ENCODE assay signal across 1 cellular context in the genomic region with DNA sequence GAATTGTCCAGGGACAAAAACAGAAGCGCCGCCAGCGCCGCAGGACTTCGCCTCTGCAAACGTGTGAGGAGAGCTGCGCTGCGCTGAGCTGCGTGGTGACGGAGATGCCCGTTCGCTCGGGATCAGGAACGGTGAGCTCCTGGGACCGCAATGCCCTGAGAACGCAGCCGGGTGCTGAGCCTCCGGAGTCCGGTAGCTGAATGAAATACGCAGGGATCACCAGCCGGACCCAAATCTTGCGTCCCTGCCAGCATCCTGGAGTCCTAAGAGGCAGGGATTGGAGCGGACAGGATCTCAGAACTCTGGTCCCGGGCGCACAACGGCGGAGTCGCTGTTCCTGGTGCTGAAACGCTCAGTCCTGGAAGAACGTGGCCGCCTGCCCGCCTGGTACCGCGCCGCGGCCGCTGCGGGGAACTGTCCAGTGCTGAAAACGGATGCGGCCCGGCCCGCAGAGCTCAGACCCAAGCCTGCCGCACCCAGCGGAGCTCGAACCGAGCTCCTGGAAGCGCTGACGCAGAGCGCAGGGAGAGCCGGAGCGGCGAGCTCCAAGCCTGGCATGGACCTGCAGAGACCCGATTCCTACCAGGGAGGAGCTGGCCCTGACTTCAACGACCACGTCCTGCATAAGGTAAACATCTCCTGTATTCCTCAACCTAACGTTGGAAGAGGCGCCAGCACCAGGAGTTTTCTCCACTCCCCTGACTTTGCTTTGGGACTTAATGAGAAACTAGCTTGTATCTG.
A peak's percentile ranks its signal among the peaks of the same experiment; 100 is the strongest.
TF ChIP-seq lines count a peak whose summit lies in the region.

No MANE protein-coding gene starts in this region.

TF ChIP-seq in HepG2, 621 proteins besides CTCF, POLR2A, EP300 and RAD21 (continued from another document and continues in another):
- TF ChIP-seq, protein P1, sequence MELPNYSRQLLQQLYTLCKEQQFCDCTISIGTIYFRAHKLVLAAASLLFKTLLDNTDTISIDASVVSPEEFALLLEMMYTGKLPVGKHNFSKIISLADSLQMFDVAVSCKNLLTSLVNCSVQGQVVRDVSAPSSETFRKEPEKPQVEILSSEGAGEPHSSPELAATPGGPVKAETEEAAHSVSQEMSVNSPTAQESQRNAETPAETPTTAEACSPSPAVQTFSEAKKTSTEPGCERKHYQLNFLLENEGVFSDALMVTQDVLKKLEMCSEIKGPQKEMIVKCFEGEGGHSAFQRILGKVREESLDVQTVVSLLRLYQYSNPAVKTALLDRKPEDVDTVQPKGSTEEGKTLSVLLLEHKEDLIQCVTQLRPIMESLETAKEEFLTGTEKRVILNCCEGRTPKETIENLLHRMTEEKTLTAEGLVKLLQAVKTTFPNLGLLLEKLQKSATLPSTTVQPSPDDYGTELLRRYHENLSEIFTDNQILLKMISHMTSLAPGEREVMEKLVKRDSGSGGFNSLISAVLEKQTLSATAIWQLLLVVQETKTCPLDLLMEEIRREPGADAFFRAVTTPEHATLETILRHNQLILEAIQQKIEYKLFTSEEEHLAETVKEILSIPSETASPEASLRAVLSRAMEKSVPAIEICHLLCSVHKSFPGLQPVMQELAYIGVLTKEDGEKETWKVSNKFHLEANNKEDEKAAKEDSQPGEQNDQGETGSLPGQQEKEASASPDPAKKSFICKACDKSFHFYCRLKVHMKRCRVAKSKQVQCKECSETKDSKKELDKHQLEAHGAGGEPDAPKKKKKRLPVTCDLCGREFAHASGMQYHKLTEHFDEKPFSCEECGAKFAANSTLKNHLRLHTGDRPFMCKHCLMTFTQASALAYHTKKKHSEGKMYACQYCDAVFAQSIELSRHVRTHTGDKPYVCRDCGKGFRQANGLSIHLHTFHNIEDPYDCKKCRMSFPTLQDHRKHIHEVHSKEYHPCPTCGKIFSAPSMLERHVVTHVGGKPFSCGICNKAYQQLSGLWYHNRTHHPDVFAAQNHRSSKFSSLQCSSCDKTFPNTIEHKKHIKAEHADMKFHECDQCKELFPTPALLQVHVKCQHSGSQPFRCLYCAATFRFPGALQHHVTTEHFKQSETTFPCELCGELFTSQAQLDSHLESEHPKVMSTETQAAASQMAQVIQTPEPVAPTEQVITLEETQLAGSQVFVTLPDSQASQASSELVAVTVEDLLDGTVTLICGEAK (IDR thresholded peaks at IDR 0.05), result no peak
- TF ChIP-seq, protein P1 (CRISPR knock-in tag; IDR thresholded peaks at IDR 0.05), result peak; percentile 98
- TF ChIP-seq ZNF570 (CRISPR knock-in tag; IDR thresholded peaks at IDR 0.05; ENCODE audit: borderline replicate concordance), result peak; percentile 99
- peak; percentile 100 for TF ChIP-seq TOPORS (CRISPR knock-in tag; IDR thresholded peaks at IDR 0.05)
- TF ChIP-seq, protein P2, sequence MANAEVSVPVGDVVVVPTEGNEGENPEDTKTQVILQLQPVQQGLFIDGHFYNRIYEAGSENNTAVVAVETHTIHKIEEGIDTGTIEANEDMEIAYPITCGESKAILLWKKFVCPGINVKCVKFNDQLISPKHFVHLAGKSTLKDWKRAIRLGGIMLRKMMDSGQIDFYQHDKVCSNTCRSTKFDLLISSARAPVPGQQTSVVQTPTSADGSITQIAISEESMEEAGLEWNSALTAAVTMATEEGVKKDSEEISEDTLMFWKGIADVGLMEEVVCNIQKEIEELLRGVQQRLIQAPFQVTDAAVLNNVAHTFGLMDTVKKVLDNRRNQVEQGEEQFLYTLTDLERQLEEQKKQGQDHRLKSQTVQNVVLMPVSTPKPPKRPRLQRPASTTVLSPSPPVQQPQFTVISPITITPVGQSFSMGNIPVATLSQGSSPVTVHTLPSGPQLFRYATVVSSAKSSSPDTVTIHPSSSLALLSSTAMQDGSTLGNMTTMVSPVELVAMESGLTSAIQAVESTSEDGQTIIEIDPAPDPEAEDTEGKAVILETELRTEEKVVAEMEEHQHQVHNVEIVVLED (CRISPR knock-in tag; IDR thresholded peaks at IDR 0.05; ENCODE audit: borderline replicate concordance), result peak; percentile 82
- TF ChIP-seq DNMT1 (CRISPR knock-in tag; IDR thresholded peaks at IDR 0.05), result peak; percentile 100
- TF ChIP-seq, protein P3, sequence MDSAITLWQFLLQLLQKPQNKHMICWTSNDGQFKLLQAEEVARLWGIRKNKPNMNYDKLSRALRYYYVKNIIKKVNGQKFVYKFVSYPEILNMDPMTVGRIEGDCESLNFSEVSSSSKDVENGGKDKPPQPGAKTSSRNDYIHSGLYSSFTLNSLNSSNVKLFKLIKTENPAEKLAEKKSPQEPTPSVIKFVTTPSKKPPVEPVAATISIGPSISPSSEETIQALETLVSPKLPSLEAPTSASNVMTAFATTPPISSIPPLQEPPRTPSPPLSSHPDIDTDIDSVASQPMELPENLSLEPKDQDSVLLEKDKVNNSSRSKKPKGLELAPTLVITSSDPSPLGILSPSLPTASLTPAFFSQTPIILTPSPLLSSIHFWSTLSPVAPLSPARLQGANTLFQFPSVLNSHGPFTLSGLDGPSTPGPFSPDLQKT (CRISPR knock-in tag; IDR thresholded peaks at IDR 0.05; ENCODE audit: borderline replicate concordance), result peak; percentile 100; the same call in 1 of the 2 replicates
- TF ChIP-seq, protein P4, sequence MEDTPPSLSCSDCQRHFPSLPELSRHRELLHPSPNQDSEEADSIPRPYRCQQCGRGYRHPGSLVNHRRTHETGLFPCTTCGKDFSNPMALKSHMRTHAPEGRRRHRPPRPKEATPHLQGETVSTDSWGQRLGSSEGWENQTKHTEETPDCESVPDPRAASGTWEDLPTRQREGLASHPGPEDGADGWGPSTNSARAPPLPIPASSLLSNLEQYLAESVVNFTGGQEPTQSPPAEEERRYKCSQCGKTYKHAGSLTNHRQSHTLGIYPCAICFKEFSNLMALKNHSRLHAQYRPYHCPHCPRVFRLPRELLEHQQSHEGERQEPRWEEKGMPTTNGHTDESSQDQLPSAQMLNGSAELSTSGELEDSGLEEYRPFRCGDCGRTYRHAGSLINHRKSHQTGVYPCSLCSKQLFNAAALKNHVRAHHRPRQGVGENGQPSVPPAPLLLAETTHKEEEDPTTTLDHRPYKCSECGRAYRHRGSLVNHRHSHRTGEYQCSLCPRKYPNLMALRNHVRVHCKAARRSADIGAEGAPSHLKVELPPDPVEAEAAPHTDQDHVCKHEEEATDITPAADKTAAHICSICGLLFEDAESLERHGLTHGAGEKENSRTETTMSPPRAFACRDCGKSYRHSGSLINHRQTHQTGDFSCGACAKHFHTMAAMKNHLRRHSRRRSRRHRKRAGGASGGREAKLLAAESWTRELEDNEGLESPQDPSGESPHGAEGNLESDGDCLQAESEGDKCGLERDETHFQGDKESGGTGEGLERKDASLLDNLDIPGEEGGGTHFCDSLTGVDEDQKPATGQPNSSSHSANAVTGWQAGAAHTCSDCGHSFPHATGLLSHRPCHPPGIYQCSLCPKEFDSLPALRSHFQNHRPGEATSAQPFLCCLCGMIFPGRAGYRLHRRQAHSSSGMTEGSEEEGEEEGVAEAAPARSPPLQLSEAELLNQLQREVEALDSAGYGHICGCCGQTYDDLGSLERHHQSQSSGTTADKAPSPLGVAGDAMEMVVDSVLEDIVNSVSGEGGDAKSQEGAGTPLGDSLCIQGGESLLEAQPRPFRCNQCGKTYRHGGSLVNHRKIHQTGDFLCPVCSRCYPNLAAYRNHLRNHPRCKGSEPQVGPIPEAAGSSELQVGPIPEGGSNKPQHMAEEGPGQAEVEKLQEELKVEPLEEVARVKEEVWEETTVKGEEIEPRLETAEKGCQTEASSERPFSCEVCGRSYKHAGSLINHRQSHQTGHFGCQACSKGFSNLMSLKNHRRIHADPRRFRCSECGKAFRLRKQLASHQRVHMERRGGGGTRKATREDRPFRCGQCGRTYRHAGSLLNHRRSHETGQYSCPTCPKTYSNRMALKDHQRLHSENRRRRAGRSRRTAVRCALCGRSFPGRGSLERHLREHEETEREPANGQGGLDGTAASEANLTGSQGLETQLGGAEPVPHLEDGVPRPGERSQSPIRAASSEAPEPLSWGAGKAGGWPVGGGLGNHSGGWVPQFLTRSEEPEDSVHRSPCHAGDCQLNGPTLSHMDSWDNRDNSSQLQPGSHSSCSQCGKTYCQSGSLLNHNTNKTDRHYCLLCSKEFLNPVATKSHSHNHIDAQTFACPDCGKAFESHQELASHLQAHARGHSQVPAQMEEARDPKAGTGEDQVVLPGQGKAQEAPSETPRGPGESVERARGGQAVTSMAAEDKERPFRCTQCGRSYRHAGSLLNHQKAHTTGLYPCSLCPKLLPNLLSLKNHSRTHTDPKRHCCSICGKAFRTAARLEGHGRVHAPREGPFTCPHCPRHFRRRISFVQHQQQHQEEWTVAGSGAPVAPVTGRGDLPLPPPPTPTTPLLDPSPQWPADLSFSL (CRISPR knock-in tag; IDR thresholded peaks at IDR 0.05), result peak; percentile 93
- TF ChIP-seq ZNF724P (CRISPR knock-in tag; IDR thresholded peaks at IDR 0.05; ENCODE audit: borderline replicate concordance), result peak; percentile 100
- TF ChIP-seq NCOA5 (CRISPR knock-in tag; IDR thresholded peaks at IDR 0.05), result peak; percentile 98
- peak; percentile 99 for TF ChIP-seq KMT2A (CRISPR knock-in tag; IDR thresholded peaks at IDR 0.05)
- TF ChIP-seq ZNF335 (CRISPR knock-in tag; IDR thresholded peaks at IDR 0.05), result peak; percentile 98
- no peak for TF ChIP-seq TCF12 (IDR thresholded peaks at IDR 0.05)
- TF ChIP-seq TCF12 (CRISPR knock-in tag; IDR thresholded peaks at IDR 0.05), result peak; percentile 99
- peak; percentile 99 for TF ChIP-seq ZNF569 (CRISPR knock-in tag; IDR thresholded peaks at IDR 0.05; ENCODE audit: borderline replicate concordance)
- peak; percentile 82 for TF ChIP-seq POGZ (CRISPR knock-in tag; IDR thresholded peaks at IDR 0.05)
- TF ChIP-seq CENPX (CRISPR knock-in tag; IDR thresholded peaks at IDR 0.05), result peak; percentile 85; the same call in 1 of the 2 replicates
- peak; percentile 100 for TF ChIP-seq CC2D1A (CRISPR knock-in tag; IDR thresholded peaks at IDR 0.05)
- peak; percentile 98 for TF ChIP-seq ELF4 (CRISPR knock-in tag; IDR thresholded peaks at IDR 0.05; ENCODE audit: borderline replicate concordance)
- peak; percentile 100 for TF ChIP-seq FOXC1 (CRISPR knock-in tag; IDR thresholded peaks at IDR 0.05; ENCODE audit: borderline replicate concordance)
- TF ChIP-seq, protein P5, sequence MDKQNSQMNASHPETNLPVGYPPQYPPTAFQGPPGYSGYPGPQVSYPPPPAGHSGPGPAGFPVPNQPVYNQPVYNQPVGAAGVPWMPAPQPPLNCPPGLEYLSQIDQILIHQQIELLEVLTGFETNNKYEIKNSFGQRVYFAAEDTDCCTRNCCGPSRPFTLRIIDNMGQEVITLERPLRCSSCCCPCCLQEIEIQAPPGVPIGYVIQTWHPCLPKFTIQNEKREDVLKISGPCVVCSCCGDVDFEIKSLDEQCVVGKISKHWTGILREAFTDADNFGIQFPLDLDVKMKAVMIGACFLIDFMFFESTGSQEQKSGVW (CRISPR knock-in tag; IDR thresholded peaks at IDR 0.05; ENCODE audit: borderline replicate concordance), result peak; percentile 99
- TF ChIP-seq ZFP41 (CRISPR knock-in tag; IDR thresholded peaks at IDR 0.05; ENCODE audit: borderline replicate concordance), result peak; percentile 100
- peak; percentile 94 for TF ChIP-seq ESRRA (CRISPR knock-in tag; IDR thresholded peaks at IDR 0.05; ENCODE audit: low read depth)
- TF ChIP-seq ZFX (CRISPR knock-in tag; IDR thresholded peaks at IDR 0.05; ENCODE audit: low read depth), result peak; percentile 73
- TF ChIP-seq GLI4 (CRISPR knock-in tag; IDR thresholded peaks at IDR 0.05; ENCODE audit: borderline replicate concordance), result peak; percentile 100
- TF ChIP-seq ZSCAN20 (CRISPR knock-in tag; IDR thresholded peaks at IDR 0.05; ENCODE audit: borderline replicate concordance), result peak; percentile 100
- TF ChIP-seq MIXL1 (CRISPR knock-in tag; IDR thresholded peaks at IDR 0.05), result peak; percentile 99
- TF ChIP-seq ZNF460 (CRISPR knock-in tag; IDR thresholded peaks at IDR 0.05; ENCODE audit: borderline replicate concordance), result peak; percentile 72; the same call in 1 of the 2 replicates
- TF ChIP-seq ZNF543 (CRISPR knock-in tag; IDR thresholded peaks at IDR 0.05), result peak; percentile 99
- peak; percentile 80; the same call in 1 of the 2 replicates for TF ChIP-seq KDM1A (CRISPR knock-in tag; IDR thresholded peaks at IDR 0.05)
- peak; percentile 79 for TF ChIP-seq SP2 (CRISPR knock-in tag; IDR thresholded peaks at IDR 0.05)
- TF ChIP-seq, protein P6, sequence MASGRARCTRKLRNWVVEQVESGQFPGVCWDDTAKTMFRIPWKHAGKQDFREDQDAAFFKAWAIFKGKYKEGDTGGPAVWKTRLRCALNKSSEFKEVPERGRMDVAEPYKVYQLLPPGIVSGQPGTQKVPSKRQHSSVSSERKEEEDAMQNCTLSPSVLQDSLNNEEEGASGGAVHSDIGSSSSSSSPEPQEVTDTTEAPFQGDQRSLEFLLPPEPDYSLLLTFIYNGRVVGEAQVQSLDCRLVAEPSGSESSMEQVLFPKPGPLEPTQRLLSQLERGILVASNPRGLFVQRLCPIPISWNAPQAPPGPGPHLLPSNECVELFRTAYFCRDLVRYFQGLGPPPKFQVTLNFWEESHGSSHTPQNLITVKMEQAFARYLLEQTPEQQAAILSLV (CRISPR knock-in tag; IDR thresholded peaks at IDR 0.05; ENCODE audit: borderline replicate concordance), result peak; percentile 100
- TF ChIP-seq ATF7-NPFF (CRISPR knock-in tag; IDR thresholded peaks at IDR 0.05; ENCODE audit: low read depth), result peak; percentile 100
- peak; percentile 100 for TF ChIP-seq ZNF776 (CRISPR knock-in tag; IDR thresholded peaks at IDR 0.05)
- TF ChIP-seq, protein P7, sequence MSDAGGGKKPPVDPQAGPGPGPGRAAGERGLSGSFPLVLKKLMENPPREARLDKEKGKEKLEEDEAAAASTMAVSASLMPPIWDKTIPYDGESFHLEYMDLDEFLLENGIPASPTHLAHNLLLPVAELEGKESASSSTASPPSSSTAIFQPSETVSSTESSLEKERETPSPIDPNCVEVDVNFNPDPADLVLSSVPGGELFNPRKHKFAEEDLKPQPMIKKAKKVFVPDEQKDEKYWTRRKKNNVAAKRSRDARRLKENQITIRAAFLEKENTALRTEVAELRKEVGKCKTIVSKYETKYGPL (CRISPR knock-in tag; IDR thresholded peaks at IDR 0.05), result peak; percentile 100
- TF ChIP-seq SCMH1 (CRISPR knock-in tag; IDR thresholded peaks at IDR 0.05; ENCODE audit: borderline replicate concordance), result peak; percentile 81; the same call in 1 of the 2 replicates
- no peak for TF ChIP-seq NFRKB (IDR thresholded peaks at IDR 0.05)
